Comparison of ENCODE assay signal across 1 cellular context in genomic region chr11:60902625-60903024, GRCh38.
TF ChIP-seq lines count a peak whose summit lies in the region.

No MANE protein-coding gene starts in this region.

TF ChIP-seq in K562, 482 proteins besides CTCF, POLR2A, EP300 and RAD21:
- TF ChIP-seq ZNF740 (CRISPR knock-in tag; IDR thresholded peaks at IDR 0.05), result peak; percentile 22; the same call in 1 of the 2 replicates
- no peak for TF ChIP-seq ZNF740 (tag; IDR thresholded peaks at IDR 0.05)
- no peak for TF ChIP-seq ZNF324 (CRISPR knock-in tag; IDR thresholded peaks at IDR 0.05)
- no peak for TF ChIP-seq TBL1XR1 (IDR thresholded peaks at IDR 0.05; ENCODE audit: low read length in 2 of 2)
